8 cellular contexts compared by ENCODE assay signal in the genomic region with DNA sequence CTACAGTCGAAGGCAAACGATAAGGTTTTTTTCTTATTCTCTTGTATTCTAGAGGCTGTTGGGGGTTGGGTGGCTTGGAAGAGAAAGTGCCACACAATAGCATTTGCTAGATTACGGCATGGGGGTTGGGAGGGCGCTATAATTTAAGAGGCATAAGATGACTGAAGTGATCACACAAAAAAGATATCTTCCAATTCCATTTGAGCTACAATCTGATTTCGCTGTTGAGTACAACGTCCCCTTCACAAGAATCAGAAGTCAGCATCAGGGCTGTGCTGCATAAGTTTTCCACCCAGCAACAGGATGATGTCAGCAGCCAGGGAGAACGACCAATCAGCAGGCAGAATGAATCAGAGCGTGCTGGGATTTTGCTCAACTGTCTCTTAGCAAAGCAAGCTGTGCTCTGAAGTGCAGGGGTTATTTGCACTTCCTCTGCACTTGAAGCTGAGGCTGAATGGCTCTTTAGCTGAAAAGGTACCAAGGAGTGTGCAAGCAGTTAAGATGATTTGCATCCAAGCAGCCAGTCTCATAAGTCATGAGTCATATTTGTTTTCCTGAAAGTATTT. TPM values are rescaled to one million over a fixed set of nuclear protein-coding genes. Genes with fewer than 3 reads are reported as not detected.
A peak's percentile ranks its signal among the peaks of the same experiment; 100 is the strongest.
DNase-seq lines count a peak whose midpoint lies in the region; ATAC-seq, FAIRE-seq and TF ChIP-seq lines count a peak whose summit lies in the region.

No MANE protein-coding gene starts in this region.

- peak overlapping the region; percentile 36 to 51 for H3K4me3 ChIP-seq in neutrophil (ENCODE audit: low read depth in 1 of 2, low read length in 1 of 2)

- TF ChIP-seq CTCF in neutrophil (IDR thresholded peaks at IDR 0.05), result peak; percentile 8

- DNase-seq in DMS79 (lab: John Stamatoyannopoulos, UW) (peak; percentile 100), LHCN-M2 (ENCODE audit: low read depth) (peak; percentile 77), SHP77 treated with DMSO at 0.1 percent for 48 hours (lab: John Stamatoyannopoulos, UW) (peak; percentile 89), frontal cortex (ENCODE audit: low spot score in 2 of 2) (peak; percentile 17 to 57), substantia nigra (lab: John Stamatoyannopoulos, UW) (peak in 48 of 49 donors; percentile 4 to 90 (median 72))
- DNase-seq in activated naive CD4-positive, alpha-beta T cell treated with Interleukin-2 at 50 U/mL for 16 hours, result peak; percentile 75

- peak; percentile 97 for ATAC-seq in GM21786 (IDR thresholded peaks at IDR 0.05; ENCODE audit: unreplicated experiment)

- no peaks in the 10 kb centered on the region for H3K27me3 ChIP-seq in neutrophil

- no peaks in the 10 kb centered on the region for H3K36me3 ChIP-seq in neutrophil

- peak overlapping the region; percentile 88 for H3K27ac ChIP-seq in neutrophil
- peak overlapping the region; percentile 71 for H3K27ac ChIP-seq in substantia nigra (ENCODE audit: low read depth, low read length, poor library complexity, severe bottlenecking)

- peaks cover 41% of the 10 kb centered on the region in 2 experiments for H3K4me1 ChIP-seq in neutrophil (ENCODE audit: control insufficient read depth in 1 of 2, insufficient read depth in 1 of 2, low read depth in 1 of 2, low read length in 1 of 2)

- no peaks in the 10 kb centered on the region for H3K9me3 ChIP-seq in neutrophil

- FAIRE-seq in frontal cortex (lab: Jason Lieb, UNC), result no peak

RNA-seq across cellular contexts. Expression of gene SESN3, which starts 23.2 kb away (rescaled TPM):
- 0.83 and 1.4 TPM in 2 replicates for total RNA-seq in LHCN-M2 (2014; rRNA removed)
- 0.12 TPM for polyA plus RNA-seq in LHCN-M2 (2012)
- 62.4 TPM for total RNA-seq in frontal cortex

Comparison
In these comparisons a context has a peak if more than half of its experiments do, and no peak if none do; other contexts are left out.
1. Peak in every context shown above with its lines: DNase-seq, ATAC-seq, H3K4me3 ChIP-seq and H3K27ac ChIP-seq.
2. DNase-seq: peak in every context shown above with its lines; median percentile 100 in DMS79; 89 in SHP77 treated with DMSO at 0.1 percent for 48 hours; 77 in LHCN-M2; 75 in activated naive CD4-positive, alpha-beta T cell treated with Interleukin-2 at 50 U/mL for 16 hours; 72 in substantia nigra; 37 in frontal cortex.
3. RNA of gene SESN3, which starts 23.2 kb away (total RNA-seq): 62.4 TPM in frontal cortex (single experiment); 0.83 to 1.4 TPM in LHCN-M2; every median in the first group is over 10 times any median in the second.